Comparison of ENCODE assay signal across 6 cellular contexts in the genomic region with DNA sequence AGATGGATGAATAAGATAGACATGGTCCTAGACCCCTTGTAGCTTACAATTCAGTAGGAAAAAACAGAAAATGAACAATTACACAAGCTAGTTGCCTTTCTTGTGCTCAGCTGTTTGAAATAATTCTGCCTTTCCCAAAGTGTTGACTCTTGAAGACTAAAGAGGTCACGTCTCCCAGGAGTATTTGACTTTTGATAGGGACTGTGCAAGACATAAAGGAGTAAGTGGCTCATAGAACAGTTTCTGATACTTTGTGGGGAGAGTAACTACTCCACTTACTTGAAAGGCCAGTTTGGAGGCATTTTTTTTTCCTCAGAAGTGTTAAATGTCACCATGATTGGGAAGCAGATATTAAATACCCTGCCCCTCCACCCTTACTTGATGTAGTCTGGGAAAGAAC. TPM values are rescaled to one million over a fixed set of nuclear protein-coding genes. Genes with fewer than 3 reads are reported as not detected.
"Had no signal": no experiment of that assay in that cellular context is flagged by ENCODE, and none has a peak within 500 bp of the region (broad histone marks: within the 10 kb centered on the region; RNA-seq: fewer than 3 reads in every experiment).

No MANE protein-coding gene starts in this region.

RNA-seq across cellular contexts. Expression of a gene that starts 21.0 kb away (rescaled TPM):
- total RNA-seq: M059J, PC-3, Peyer's patch, Right ventricle myocardium superior, SJSA1 had no signal
- polyA plus RNA-seq: SK-N-SH had no signal
